In genomic region chr14:59925797-59926196, GRCh38 we compare ENCODE assay signal across 18 cellular contexts. TPM values are rescaled to one million over a fixed set of nuclear protein-coding genes. Genes with fewer than 3 reads are reported as not detected.
DNase-seq lines count a peak whose midpoint lies in the region; ATAC-seq, FAIRE-seq and TF ChIP-seq lines count a peak whose summit lies in the region.
"Had no signal": no experiment of that assay in that cellular context is flagged by ENCODE, and none has a peak within 500 bp of the region (broad histone marks: within the 10 kb centered on the region; RNA-seq: fewer than 3 reads in every experiment).

No MANE protein-coding gene starts in this region.

- H3K4me1 ChIP-seq in body of pancreas = no peaks in the 10 kb centered on the region
- H3K4me1 ChIP-seq: BLaER1 treated with 17β-estradiol and CSF1 and Interleukin-3, amounts not matched to agents 10 nM and 100 nM had no signal

- no peaks in the 10 kb centered on the region for H3K36me3 ChIP-seq in body of pancreas (replicated peaks in 1 of 2; ENCODE audit: insufficient read depth in 1 of 2, low read depth in 2 of 2)
- H3K36me3 ChIP-seq: BLaER1 treated with 17β-estradiol and CSF1 and Interleukin-3, amounts not matched to agents 10 nM and 100 nM had no signal

- peaks cover 15% of the 10 kb centered on the region for H3K4me1 Mint-ChIP-seq in activated T-cell treated with anti-CD3 and anti-CD28 coated beads, Interleukin-2, amount 50 U/mL, for 24 hours (ENCODE audit: low read depth)
- H3K4me1 Mint-ChIP-seq in activated naive CD8-positive, alpha-beta T cell treated with anti-CD3 and anti-CD28 coated beads, Interleukin-2, amount 50 U/mL, for 24 hours = peaks cover 18% of the 10 kb centered on the region
- H3K4me1 Mint-ChIP-seq: CD4-positive, CD25-positive, alpha-beta regulatory T cell had no signal

- TF ChIP-seq POLR2A in body of pancreas (IDR thresholded peaks at IDR 0.05) = no peak

- H3K27ac Mint-ChIP-seq in activated T-cell treated with anti-CD3 and anti-CD28 coated beads, Interleukin-2, amount 50 U/mL, for 24 hours = peak overlapping the region; percentile 63
- peak overlapping the region; percentile 39 for H3K27ac Mint-ChIP-seq in activated naive CD8-positive, alpha-beta T cell treated with anti-CD3 and anti-CD28 coated beads, Interleukin-2, amount 50 U/mL, for 24 hours
- H3K27ac Mint-ChIP-seq: CD4-positive, CD25-positive, alpha-beta regulatory T cell had no signal

- ATAC-seq in GM18868 (IDR thresholded peaks at IDR 0.05; ENCODE audit: unreplicated experiment) (peak; percentile 65), HG03432 (IDR thresholded peaks at IDR 0.05; ENCODE audit: unreplicated experiment) (no peak), body of pancreas (no peak)
- peak; percentile 74 for ATAC-seq in activated naive CD8-positive, alpha-beta T cell treated with anti-CD3 and anti-CD28 coated beads, Interleukin-2, amount 50 U/mL, for 24 hours
- ATAC-seq: HepG2 had no signal

- H3K9me3 ChIP-seq in body of pancreas = no peaks in the 10 kb centered on the region
- H3K9me3 ChIP-seq: BLaER1 treated with 17β-estradiol and CSF1 and Interleukin-3, amounts not matched to agents 10 nM and 100 nM had no signal

- no peak overlapping the region for H3K27ac ChIP-seq in body of pancreas
- H3K27ac ChIP-seq: BLaER1 treated with 17β-estradiol and CSF1 and Interleukin-3, amounts not matched to agents 10 nM and 100 nM; GM23248 had no signal

- DNase-seq in activated T-cell treated with anti-CD3 and anti-CD28 coated beads, Interleukin-2, amount 50 U/mL, for 24 hours = no peak
- DNase-seq in activated T-cell treated with anti-CD3 and anti-CD28 coated beads for 4 hours (no peak), HTR-8/SVneo (ENCODE audit: insufficient read length, low spot score) (no peak), body of pancreas (no peak), ureter (ENCODE audit: low spot score) (no peak)
- DNase-seq in activated naive CD8-positive, alpha-beta T cell treated with anti-CD3 and anti-CD28 coated beads, Interleukin-2, amount 50 U/mL, for 24 hours = no peak
- DNase-seq: ACHN; CD4-positive, CD25-positive, alpha-beta regulatory T cell; DMS53; GF-D8; H7 had no signal

- peaks cover 40% of the 10 kb centered on the region for H3K27me3 Mint-ChIP-seq in activated T-cell treated with anti-CD3 and anti-CD28 coated beads, Interleukin-2, amount 50 U/mL, for 24 hours
- H3K27me3 Mint-ChIP-seq in activated naive CD8-positive, alpha-beta T cell treated with anti-CD3 and anti-CD28 coated beads, Interleukin-2, amount 50 U/mL, for 24 hours = peaks cover 13% of the 10 kb centered on the region

- intact Hi-C loops in body of pancreas (cut with DNase I) = no loop called here

- no peak for TF ChIP-seq CTCF in body of pancreas (IDR thresholded peaks at IDR 0.05)

- WGBS in body of pancreas, 2 donors = 68 to 81% methylated on average over 2 of the region's 2 CpGs

- H3K36me3 Mint-ChIP-seq in activated T-cell treated with anti-CD3 and anti-CD28 coated beads, Interleukin-2, amount 50 U/mL, for 24 hours (ENCODE audit: low read depth) = no peaks in the 10 kb centered on the region
- no peaks in the 10 kb centered on the region for H3K36me3 Mint-ChIP-seq in activated naive CD8-positive, alpha-beta T cell treated with anti-CD3 and anti-CD28 coated beads, Interleukin-2, amount 50 U/mL, for 24 hours (ENCODE audit: low read depth)
- H3K36me3 Mint-ChIP-seq: CD4-positive, CD25-positive, alpha-beta regulatory T cell had no signal

- peak; percentile 42 for FAIRE-seq in HTR-8/SVneo (lab: Jason Lieb, UNC)
- FAIRE-seq: HepG2 had no signal

- no peak overlapping the region for H3K4me3 ChIP-seq in body of pancreas
- H3K4me3 ChIP-seq: BLaER1 treated with 17β-estradiol and CSF1 and Interleukin-3, amounts not matched to agents 10 nM and 100 nM; GM23248 had no signal

- no peaks in the 10 kb centered on the region for H3K9me3 Mint-ChIP-seq in activated T-cell treated with anti-CD3 and anti-CD28 coated beads, Interleukin-2, amount 50 U/mL, for 24 hours
- no peaks in the 10 kb centered on the region for H3K9me3 Mint-ChIP-seq in activated naive CD8-positive, alpha-beta T cell treated with anti-CD3 and anti-CD28 coated beads, Interleukin-2, amount 50 U/mL, for 24 hours

- H3K4me3 Mint-ChIP-seq in activated T-cell treated with anti-CD3 and anti-CD28 coated beads, Interleukin-2, amount 50 U/mL, for 24 hours = no peak overlapping the region
- H3K4me3 Mint-ChIP-seq in activated naive CD8-positive, alpha-beta T cell treated with anti-CD3 and anti-CD28 coated beads, Interleukin-2, amount 50 U/mL, for 24 hours = no peak overlapping the region
- H3K4me3 Mint-ChIP-seq: CD4-positive, CD25-positive, alpha-beta regulatory T cell had no signal

- H3K27me3 ChIP-seq in body of pancreas = no peaks in the 10 kb centered on the region
- H3K27me3 ChIP-seq: BLaER1 treated with 17β-estradiol and CSF1 and Interleukin-3, amounts not matched to agents 10 nM and 100 nM had no signal

RNA-seq across cellular contexts. Expression of gene LRRC9, which starts 5.9 kb away (rescaled TPM):
- total RNA-seq in body of pancreas = not detected
- total RNA-seq in ureter = 0.08 TPM
- total RNA-seq: A172; CD4-positive, CD25-positive, alpha-beta regulatory T cell; GM23248; HT1080 had no signal

RNA-seq across cellular contexts. Expression of gene RTN1, which starts 55.2 kb away (rescaled TPM):
- total RNA-seq in body of pancreas (10 to 100 TPM in 1 of 2 donors, 1 to 10 TPM in 1; 8.6 to 11.2 TPM), ureter (5.2 TPM)
- total RNA-seq: GM23248 had no signal

Comparison
In these comparisons a context has a peak if more than half of its experiments do, and no peak if none do; other contexts are left out.
1. ATAC-seq: peak in GM18868 (single experiment) and activated naive CD8-positive, alpha-beta T cell treated with anti-CD3 and anti-CD28 coated beads, Interleukin-2, amount 50 U/mL, for 24 hours (single experiment); none in HG03432 (single experiment) and body of pancreas (single experiment).